ENCODE assay signal across 23 cellular contexts in genomic region chr5:62486672-62487071, GRCh38.
DNase-seq lines count a peak whose midpoint lies in the region; ATAC-seq, FAIRE-seq and TF ChIP-seq lines count a peak whose summit lies in the region.
"Had no signal": no experiment of that assay in that cellular context is flagged by ENCODE, and none has a peak within 500 bp of the region (broad histone marks: within the 10 kb centered on the region; RNA-seq: fewer than 3 reads in every experiment).

No MANE protein-coding gene starts in this region.

- no peaks in the 10 kb centered on the region for H3K4me1 ChIP-seq in upper lobe of right lung
- no peaks in the 10 kb centered on the region for H3K4me1 ChIP-seq in CD8-positive, alpha-beta memory T cell (ENCODE audit: insufficient read depth, low read length)
- H3K4me1 ChIP-seq: BE2C, SJSA1 had no signal

- DNase-seq in EH (ENCODE audit: low read depth) (peak; percentile 42), LNCaP clone FGC (ENCODE audit: low read depth) (peak; percentile 2), iris pigment epithelial cell (ENCODE audit: low read depth) (peak; percentile 58), progenitor cell of endocrine pancreas (ENCODE audit: low spot score, unreplicated experiment) (no peak), upper lobe of right lung (no peak)
- no peak for DNase-seq in CD8-positive, alpha-beta memory T cell
- DNase-seq: BE2C, GOT3, HCEC 1CT, KG1, NCI-H1417, NCI-H1694 treated with DMSO at 0.1 percent for 48 hours, NCI-H2081 treated with DMSO at 0.1 percent for 48 hours, NCI-H2171 treated with DMSO at 0.1 percent for 48 hours, NCI-H446, NCI-H526 treated with DMSO at 0.1 percent for 48 hours, OCI-M1 had no signal

- no peaks in the 10 kb centered on the region for H3K9me3 ChIP-seq in upper lobe of right lung
- H3K9me3 ChIP-seq in CD8-positive, alpha-beta memory T cell (ENCODE audit: low read length): no peaks in the 10 kb centered on the region
- H3K9me3 ChIP-seq: BE2C, SJSA1 had no signal

- intact Hi-C loops in upper lobe of right lung (cut with DNase I): no loop called here

- ATAC-seq in GM21717 (IDR thresholded peaks at IDR 0.05; ENCODE audit: unreplicated experiment): no peak
- no peak for ATAC-seq in upper lobe of right lung
- ATAC-seq: Right ventricle myocardium inferior had no signal

- no peaks in the 10 kb centered on the region for H3K9me3 Mint-ChIP-seq in progenitor cell of endocrine pancreas (ENCODE audit: low read depth)
- H3K9me3 Mint-ChIP-seq in CD8-positive, alpha-beta memory T cell: no peaks in the 10 kb centered on the region

- no peaks in the 10 kb centered on the region for H3K27me3 ChIP-seq in upper lobe of right lung
- no peaks in the 10 kb centered on the region for H3K27me3 ChIP-seq in CD8-positive, alpha-beta memory T cell (ENCODE audit: insufficient read depth, low read length, poor library complexity, severe bottlenecking)
- H3K27me3 ChIP-seq: BE2C, SJSA1 had no signal

- H3K4me3 ChIP-seq in LNCaP clone FGC (ENCODE audit: low read depth, low read length): no peak overlapping the region
- H3K4me3 ChIP-seq in upper lobe of right lung: no peak overlapping the region
- no peak overlapping the region for H3K4me3 ChIP-seq in CD8-positive, alpha-beta memory T cell (ENCODE audit: low read length)
- H3K4me3 ChIP-seq: SJSA1 had no signal

- H3K36me3 ChIP-seq in upper lobe of right lung: peaks cover 30% of the 10 kb centered on the region
- H3K36me3 ChIP-seq in CD8-positive, alpha-beta memory T cell (ENCODE audit: insufficient read depth, low read length): peaks cover 6% of the 10 kb centered on the region

- no peak overlapping the region for H3K4me3 Mint-ChIP-seq in progenitor cell of endocrine pancreas (ENCODE audit: low read depth)
- H3K4me3 Mint-ChIP-seq in CD8-positive, alpha-beta memory T cell: no peak overlapping the region

- peaks cover 8% of the 10 kb centered on the region for H3K4me1 Mint-ChIP-seq in progenitor cell of endocrine pancreas (ENCODE audit: low read depth)
- peaks cover 0 to 7% (median 0%) of the 10 kb centered on the region in 3 donors for H3K4me1 Mint-ChIP-seq in CD8-positive, alpha-beta memory T cell

- POLR2A ChIA-PET in CD8-positive, alpha-beta memory T cell (lab: Charles Lee): interaction anchor here (1.2 kb wide), 1 partner anchor 74 kb away, joined by 3 read pairs; the partner anchor contains the start of gene IPO11

- CTCF ChIA-PET in CD8-positive, alpha-beta memory T cell (lab: Charles Lee): no interaction called here

- H3K36me3 Mint-ChIP-seq in progenitor cell of endocrine pancreas (ENCODE audit: insufficient read depth): peaks cover 10% of the 10 kb centered on the region
- peaks cover 0 to 61% (median 8%) of the 10 kb centered on the region in 3 donors for H3K36me3 Mint-ChIP-seq in CD8-positive, alpha-beta memory T cell

- FAIRE-seq in colon (lab: Jason Lieb, UNC): peak; percentile 45
- FAIRE-seq: GM12892 had no signal

- H3K27ac Mint-ChIP-seq in progenitor cell of endocrine pancreas: no peak overlapping the region
- no peak overlapping the region for H3K27ac Mint-ChIP-seq in CD8-positive, alpha-beta memory T cell

- no peak for TF ChIP-seq CTCF in LNCaP clone FGC (IDR thresholded peaks at IDR 0.05; ENCODE audit: control insufficient read depth, extremely low read depth, insufficient read depth)
- TF ChIP-seq CTCF in progenitor cell of endocrine pancreas (IDR thresholded peaks at IDR 0.05; ENCODE audit: unreplicated experiment): no peak
- TF ChIP-seq CTCF in upper lobe of right lung (IDR thresholded peaks at IDR 0.05): no peak

- H3K27ac ChIP-seq in upper lobe of right lung: no peak overlapping the region
- H3K27ac ChIP-seq in CD8-positive, alpha-beta memory T cell (ENCODE audit: low read depth, low read length): no peak overlapping the region
- H3K27ac ChIP-seq: HL-60, SJSA1 had no signal

- H3K27me3 Mint-ChIP-seq in progenitor cell of endocrine pancreas: no peaks in the 10 kb centered on the region
- no peaks in the 10 kb centered on the region for H3K27me3 Mint-ChIP-seq in CD8-positive, alpha-beta memory T cell

Comparison
In these comparisons a context has a peak if more than half of its experiments do, and no peak if none do; other contexts are left out.
1. DNase-seq: peak in EH (single experiment), LNCaP clone FGC (single experiment) and iris pigment epithelial cell (single experiment); none in progenitor cell of endocrine pancreas (single experiment), upper lobe of right lung (single experiment) and CD8-positive, alpha-beta memory T cell (0 of 5).